Comparison of ENCODE assay signal across 16 cellular contexts in genomic region chr12:12399161-12399560, GRCh38. TPM values are rescaled to one million over a fixed set of nuclear protein-coding genes. Genes with fewer than 3 reads are reported as not detected.
DNase-seq lines count a peak whose midpoint lies in the region; ATAC-seq, FAIRE-seq and TF ChIP-seq lines count a peak whose summit lies in the region.
"Had no signal": no experiment of that assay in that cellular context is flagged by ENCODE, and none has a peak within 500 bp of the region (broad histone marks: within the 10 kb centered on the region; RNA-seq: fewer than 3 reads in every experiment).

No MANE protein-coding gene starts in this region.

- peak overlapping the region; percentile 11 for H3K27ac Mint-ChIP-seq in activated naive CD4-positive, alpha-beta T cell treated with anti-CD3 and anti-CD28 coated beads, Interleukin-2, amount 50 U/mL, for 24 hours
- H3K27ac Mint-ChIP-seq: activated CD8-positive, alpha-beta T cell treated with anti-CD3 and anti-CD28 coated beads for 36 hours had no signal

- H3K4me1 Mint-ChIP-seq in activated naive CD4-positive, alpha-beta T cell treated with anti-CD3 and anti-CD28 coated beads, Interleukin-2, amount 50 U/mL, for 24 hours, result peaks cover 43% of the 10 kb centered on the region

- no peaks in the 10 kb centered on the region for H3K27me3 ChIP-seq in body of pancreas
- no peaks in the 10 kb centered on the region for H3K27me3 ChIP-seq in lower lobe of right lung (ENCODE audit: low read depth)
- H3K27me3 ChIP-seq: foreskin keratinocyte, thyroid gland had no signal

- H3K36me3 Mint-ChIP-seq in activated naive CD4-positive, alpha-beta T cell treated with anti-CD3 and anti-CD28 coated beads, Interleukin-2, amount 50 U/mL, for 24 hours, result peaks cover 15% of the 10 kb centered on the region

- no peak for TF ChIP-seq CTCF in body of pancreas (IDR thresholded peaks at IDR 0.05)
- no peak for TF ChIP-seq CTCF in lower lobe of right lung (IDR thresholded peaks at IDR 0.05)

- no peak overlapping the region for H3K4me3 Mint-ChIP-seq in activated naive CD4-positive, alpha-beta T cell treated with anti-CD3 and anti-CD28 coated beads, Interleukin-2, amount 50 U/mL, for 24 hours
- H3K4me3 Mint-ChIP-seq: activated CD8-positive, alpha-beta T cell treated with anti-CD3 and anti-CD28 coated beads for 36 hours; IgD-negative memory B cell; immature natural killer cell had no signal

- intact Hi-C loops in body of pancreas (cut with DNase I), result no loop called here
- intact Hi-C loops in lower lobe of right lung (cut with DNase I), result no loop called here

- H3K4me1 ChIP-seq in body of pancreas, result peaks cover 79% of the 10 kb centered on the region
- peaks cover 15% of the 10 kb centered on the region for H3K4me1 ChIP-seq in lower lobe of right lung

- no peak for TF ChIP-seq POLR2A in body of pancreas (IDR thresholded peaks at IDR 0.05)

- no peak for ATAC-seq in body of pancreas
- ATAC-seq in lower lobe of right lung, result no peak
- ATAC-seq in GM18870 (IDR thresholded peaks at IDR 0.05; ENCODE audit: unreplicated experiment), result no peak
- ATAC-seq: activated CD8-positive, alpha-beta T cell treated with anti-CD3 and anti-CD28 coated beads for 36 hours had no signal

- no peaks in the 10 kb centered on the region for H3K36me3 ChIP-seq in body of pancreas (replicated peaks in 1 of 2; ENCODE audit: insufficient read depth in 1 of 2, low read depth in 2 of 2)
- H3K36me3 ChIP-seq in lower lobe of right lung, result no peaks in the 10 kb centered on the region
- H3K36me3 ChIP-seq: thyroid gland had no signal

- no peak for DNase-seq in activated naive CD4-positive, alpha-beta T cell treated with Interleukin-2 at 50 U/mL for 16 hours
- no peak for DNase-seq in body of pancreas
- DNase-seq in lower lobe of right lung, result no peak
- no peak for DNase-seq in urothelium cell line (ENCODE audit: low spot score)
- no peak for DNase-seq in iPS-NIHi7 (ENCODE audit: extremely low spot score)
- no peak for DNase-seq in NCI-H2029 treated with DMSO at 0.1 percent for 48 hours (lab: John Stamatoyannopoulos, UW)
- DNase-seq: activated CD8-positive, alpha-beta T cell treated with anti-CD3 and anti-CD28 coated beads for 36 hours; effector CD4-positive, alpha-beta T cell; foreskin keratinocyte; immature natural killer cell; NCI-H1092; thyroid gland had no signal

- H3K27ac ChIP-seq in body of pancreas, result peak overlapping the region; percentile 73 to 86 (median 80)
- peak overlapping the region; percentile 63 for H3K27ac ChIP-seq in lower lobe of right lung
- H3K27ac ChIP-seq: foreskin keratinocyte had no signal

- H3K9me3 Mint-ChIP-seq in activated naive CD4-positive, alpha-beta T cell treated with anti-CD3 and anti-CD28 coated beads, Interleukin-2, amount 50 U/mL, for 24 hours, result no peaks in the 10 kb centered on the region
- H3K9me3 Mint-ChIP-seq: immature natural killer cell had no signal

- H3K4me3 ChIP-seq in body of pancreas, result no peak overlapping the region
- no peak overlapping the region for H3K4me3 ChIP-seq in lower lobe of right lung
- H3K4me3 ChIP-seq: thyroid gland had no signal

- FAIRE-seq in urothelium cell line (lab: Jason Lieb, UNC), result peak; percentile 17
- FAIRE-seq: TTC549 had no signal

- H3K9me3 ChIP-seq in body of pancreas (no peaks in the 10 kb centered on the region), lower lobe of right lung (no peaks in the 10 kb centered on the region)
- H3K9me3 ChIP-seq: thyroid gland had no signal

- H3K27me3 Mint-ChIP-seq in activated naive CD4-positive, alpha-beta T cell treated with anti-CD3 and anti-CD28 coated beads, Interleukin-2, amount 50 U/mL, for 24 hours, result no peaks in the 10 kb centered on the region
- H3K27me3 Mint-ChIP-seq: activated CD8-positive, alpha-beta T cell treated with anti-CD3 and anti-CD28 coated beads for 36 hours; IgD-negative memory B cell had no signal

- WGBS in body of pancreas, 2 donors, result 88 to 100% methylated on average over 1 of the region's 1 CpG

RNA-seq across cellular contexts. Expression of gene BORCS5, which starts 42.3 kb away (rescaled TPM):
- 10 to 100 TPM in 1 of 2 donors, 1 to 10 TPM in 1; 5.6 to 18.4 TPM for total RNA-seq in body of pancreas
- 10.1 TPM for total RNA-seq in lower lobe of right lung

RNA-seq across cellular contexts. Expression of gene MANSC1, which starts 49.1 kb away (rescaled TPM):
- total RNA-seq in body of pancreas, result 10 to 100 TPM in 1 of 2 donors, 1 to 10 TPM in 1; 8.9 to 12.2 TPM
- total RNA-seq in lower lobe of right lung, result 23.7 TPM
